ENCODE assay signal across 19 cellular contexts in genomic region chr19:1126984-1127760, GRCh38. TPM values are rescaled to one million over a fixed set of nuclear protein-coding genes. Genes with fewer than 3 reads are reported as not detected.
A peak's percentile ranks its signal among the peaks of the same experiment; 100 is the strongest.
DNase-seq lines count a peak whose midpoint lies in the region; ATAC-seq and TF ChIP-seq lines count a peak whose summit lies in the region.
"Had no signal": no experiment of that assay in that cellular context is flagged by ENCODE, and none has a peak within 500 bp of the region (broad histone marks: within the 10 kb centered on the region; RNA-seq: fewer than 3 reads in every experiment).

No MANE protein-coding gene starts in this region.

- no peak for DNase-seq in activated naive CD4-positive, alpha-beta T cell treated with anti-CD3 and anti-CD28 coated beads, Interleukin-2, amount 50 U/mL, for 72 hours (ENCODE audit: low spot score in 2 of 2)
- DNase-seq in activated naive CD4-positive, alpha-beta T cell (lab: John Stamatoyannopoulos, UW) = no peak
- DNase-seq in activated CD4-positive, alpha-beta memory T cell treated with anti-CD3 and anti-CD28 coated beads, Interleukin-2, amount 10 ng/mL, durations not matched to agents 7 days and 5 days = no peak
- DNase-seq in fibroblast of lung (ENCODE audit: low read depth in 2 of 2) = no peak
- no peak for DNase-seq in HK-2 (ENCODE audit: unreplicated experiment)
- DNase-seq in dedifferentiated amniotic fluid mesenchymal stem cell (ENCODE audit: extremely low spot score) = no peak
- no peak for DNase-seq in COLO829 (ENCODE audit: low spot score)
- DNase-seq: CD8-positive, alpha-beta T cell; DMS53; effector memory CD8-positive, alpha-beta T cell; GF-D8; NCI-H446; nucleus accumbens; retina; SHP77; substantia nigra; T-cell had no signal

- TF ChIP-seq CTCF in fibroblast of lung (conservative IDR thresholded peaks at IDR 0.05 in 1 of 2, IDR thresholded peaks at IDR 0.05 in 1 of 2; ENCODE audit: low read depth in 1 of 2, low read length in 2 of 2) = no peak

- H3K4me1 ChIP-seq in fibroblast of lung (ENCODE audit: control insufficient read depth, extremely low read depth, insufficient read depth, low read length) = no peaks in the 10 kb centered on the region
- peaks cover 0 to 26% (median 15%) of the 10 kb centered on the region in 5 donors for H3K4me1 ChIP-seq in subcutaneous abdominal adipose tissue (ENCODE audit: control insufficient read depth in 5 of 5, insufficient read depth in 5 of 5, low read length in 5 of 5)

- H2AFZ ChIP-seq in fibroblast of lung (ENCODE audit: low read length) = no peak overlapping the region

- H3K27ac Mint-ChIP-seq in activated naive CD4-positive, alpha-beta T cell treated with anti-CD3 and anti-CD28 coated beads, Interleukin-2, amount 50 U/mL, for 72 hours = peak overlapping the region; percentile 44 to 70
- H3K27ac Mint-ChIP-seq in activated CD4-positive, alpha-beta memory T cell treated with anti-CD3 and anti-CD28 coated beads, Interleukin-2, amount 10 ng/mL, durations not matched to agents 7 days and 5 days = peak overlapping the region; percentile 47
- H3K27ac Mint-ChIP-seq: CD8-positive, alpha-beta T cell; effector memory CD8-positive, alpha-beta T cell had no signal

- ATAC-seq in activated naive CD4-positive, alpha-beta T cell treated with anti-CD3 and anti-CD28 coated beads, Interleukin-2, amount 50 U/mL, for 72 hours = no peak
- ATAC-seq: CD8-positive, alpha-beta T cell; effector memory CD8-positive, alpha-beta T cell; T-cell had no signal

- H3K36me3 ChIP-seq in fibroblast of lung (ENCODE audit: control insufficient read depth, insufficient read depth, low read length) (peaks cover 46% of the 10 kb centered on the region), subcutaneous abdominal adipose tissue (ENCODE audit: control insufficient read depth in 5 of 5, insufficient read depth in 5 of 5, low read length in 5 of 5) (peaks cover 0 to 62% (median 54%) of the 10 kb centered on the region in 5 donors)

- peaks cover 35% of the 10 kb centered on the region for H3K4me1 Mint-ChIP-seq in activated CD4-positive, alpha-beta memory T cell treated with anti-CD3 and anti-CD28 coated beads, Interleukin-2, amount 10 ng/mL, durations not matched to agents 7 days and 5 days

- peaks cover 71% of the 10 kb centered on the region for H3K79me2 ChIP-seq in fibroblast of lung (ENCODE audit: control insufficient read depth, insufficient read depth, low read length)

- H3K4me3 ChIP-seq in fibroblast of lung (replicated peaks in 1 of 4; ENCODE audit: control extremely low read depth in 1 of 4, insufficient read depth in 1 of 4, low read depth in 3 of 4, low read length in 4 of 4) (no peak overlapping the region), subcutaneous abdominal adipose tissue (ENCODE audit: low read depth in 1 of 5, low read length in 5 of 5) (no peak overlapping the region)

- no peak overlapping the region for H3K4me2 ChIP-seq in fibroblast of lung (ENCODE audit: extremely low read depth, insufficient read depth, low read length)

- H3K27me3 Mint-ChIP-seq in activated CD4-positive, alpha-beta memory T cell treated with anti-CD3 and anti-CD28 coated beads, Interleukin-2, amount 10 ng/mL, durations not matched to agents 7 days and 5 days = no peaks in the 10 kb centered on the region
- H3K27me3 Mint-ChIP-seq: activated naive CD8-positive, alpha-beta T cell; effector memory CD8-positive, alpha-beta T cell; T-cell had no signal

- H3K9ac ChIP-seq in fibroblast of lung (ENCODE audit: insufficient read depth, low read length) = no peak overlapping the region
- peak overlapping the region in 2 of 5 donors; percentile 2 to 8 for H3K9ac ChIP-seq in subcutaneous abdominal adipose tissue (ENCODE audit: low read length in 5 of 5)

- POLR2A ChIA-PET in activated CD4-positive, alpha-beta memory T cell treated with anti-CD3 and anti-CD28 coated beads, Interleukin-2, amount 10 ng/mL, durations not matched to agents 7 days and 5 days (lab: Charles Lee) = no interaction called here

- no peaks in the 10 kb centered on the region for H4K20me1 ChIP-seq in fibroblast of lung (ENCODE audit: control insufficient read depth, extremely low read depth, insufficient read depth, low read length)

- H3K9me3 ChIP-seq in fibroblast of lung (ENCODE audit: control insufficient read depth, insufficient read depth, low read depth, low read length) (no peaks in the 10 kb centered on the region), subcutaneous abdominal adipose tissue (ENCODE audit: control insufficient read depth in 5 of 5, low read length in 5 of 5) (no peaks in the 10 kb centered on the region)

- H3K9me3 Mint-ChIP-seq in activated naive CD4-positive, alpha-beta T cell treated with anti-CD3 and anti-CD28 coated beads, Interleukin-2, amount 50 U/mL, for 72 hours = no peaks in the 10 kb centered on the region
- H3K9me3 Mint-ChIP-seq in activated CD4-positive, alpha-beta memory T cell treated with anti-CD3 and anti-CD28 coated beads, Interleukin-2, amount 10 ng/mL, durations not matched to agents 7 days and 5 days = no peaks in the 10 kb centered on the region
- H3K9me3 Mint-ChIP-seq: CD8-positive, alpha-beta T cell; effector memory CD8-positive, alpha-beta T cell; T-cell had no signal

- peak overlapping the region; percentile 16 for H3K27ac ChIP-seq in fibroblast of lung (ENCODE audit: insufficient read depth, low read length)
- H3K27ac ChIP-seq in subcutaneous abdominal adipose tissue (ENCODE audit: low read depth, low read length) = peak overlapping the region; percentile 37

- no peak overlapping the region for H3K4me3 Mint-ChIP-seq in activated CD4-positive, alpha-beta memory T cell treated with anti-CD3 and anti-CD28 coated beads, Interleukin-2, amount 10 ng/mL, durations not matched to agents 7 days and 5 days
- H3K4me3 Mint-ChIP-seq: activated naive CD8-positive, alpha-beta T cell; CD8-positive, alpha-beta T cell; T-cell had no signal

- CTCF ChIA-PET in activated CD4-positive, alpha-beta memory T cell treated with anti-CD3 and anti-CD28 coated beads, Interleukin-2, amount 10 ng/mL, durations not matched to agents 7 days and 5 days (lab: Charles Lee) = no interaction called here

- peaks cover 8 to 25% of the 10 kb centered on the region in 2 donors for H3K36me3 Mint-ChIP-seq in activated naive CD4-positive, alpha-beta T cell treated with anti-CD3 and anti-CD28 coated beads, Interleukin-2, amount 50 U/mL, for 72 hours
- H3K36me3 Mint-ChIP-seq in activated CD4-positive, alpha-beta memory T cell treated with anti-CD3 and anti-CD28 coated beads, Interleukin-2, amount 10 ng/mL, durations not matched to agents 7 days and 5 days (ENCODE audit: low read depth) = peaks cover 32% of the 10 kb centered on the region
- H3K36me3 Mint-ChIP-seq: activated naive CD8-positive, alpha-beta T cell had no signal

- H3K27me3 ChIP-seq in fibroblast of lung (ENCODE audit: control insufficient read depth, insufficient read depth, low read length) = no peaks in the 10 kb centered on the region
- H3K27me3 ChIP-seq in subcutaneous abdominal adipose tissue (ENCODE audit: control insufficient read depth in 5 of 5, insufficient read depth in 4 of 5, low read length in 5 of 5) = no peaks in the 10 kb centered on the region

RNA-seq across cellular contexts. Expression of gene GPX4, which starts 23.4 kb away (rescaled TPM):
- 100 to 1,000 TPM; 154 to 316 TPM for total RNA-seq in activated naive CD4-positive, alpha-beta T cell treated with anti-CD3 and anti-CD28 coated beads, Interleukin-2, amount 50 U/mL, for 72 hours
- total RNA-seq in activated CD4-positive, alpha-beta memory T cell treated with anti-CD3 and anti-CD28 coated beads, Interleukin-2, amount 10 ng/mL, durations not matched to agents 7 days and 5 days = 100 to 1,000 TPM; 141 to 148 TPM
- 428 and 430 TPM in 2 replicates for total RNA-seq in fibroblast of lung
- polyA plus RNA-seq in fibroblast of lung = 325 and 473 TPM in 2 replicates
- polyA plus RNA-seq in fibroblast of lung (2012) = 392 and 625 TPM in 2 replicates
- 298 and 306 TPM in 2 replicates for polyA minus RNA-seq in fibroblast of lung (ENCODE audit: low replicate concordance)

RNA-seq across cellular contexts. Expression of gene POLR2E, which starts 32.0 kb away (rescaled TPM):
- total RNA-seq in activated naive CD4-positive, alpha-beta T cell treated with anti-CD3 and anti-CD28 coated beads, Interleukin-2, amount 50 U/mL, for 72 hours = 100 to 1,000 TPM; 248 to 259 TPM
- total RNA-seq in activated CD4-positive, alpha-beta memory T cell treated with anti-CD3 and anti-CD28 coated beads, Interleukin-2, amount 10 ng/mL, durations not matched to agents 7 days and 5 days = 100 to 1,000 TPM; 116 to 120 TPM
- total RNA-seq in fibroblast of lung = 55.2 and 55.5 TPM in 2 replicates
- polyA plus RNA-seq in fibroblast of lung = 130 and 214 TPM in 2 replicates
- 267 and 396 TPM in 2 replicates for polyA plus RNA-seq in fibroblast of lung (2012)
- 169 and 202 TPM in 2 replicates for polyA minus RNA-seq in fibroblast of lung (ENCODE audit: low replicate concordance)

RNA-seq across cellular contexts. Expression of gene SBNO2, which starts 46.9 kb away (rescaled TPM):
- 100 to 1,000 TPM; 113 to 144 TPM for total RNA-seq in activated naive CD4-positive, alpha-beta T cell treated with anti-CD3 and anti-CD28 coated beads, Interleukin-2, amount 50 U/mL, for 72 hours
- 10 to 100 TPM; 94.4 to 98.2 TPM for total RNA-seq in activated CD4-positive, alpha-beta memory T cell treated with anti-CD3 and anti-CD28 coated beads, Interleukin-2, amount 10 ng/mL, durations not matched to agents 7 days and 5 days
- 49.6 and 55.8 TPM in 2 replicates for total RNA-seq in fibroblast of lung
- polyA plus RNA-seq in fibroblast of lung = 12.6 and 14.3 TPM in 2 replicates
- 33.0 and 34.3 TPM in 2 replicates for polyA plus RNA-seq in fibroblast of lung (2012)
- 72.0 and 92.9 TPM in 2 replicates for polyA minus RNA-seq in fibroblast of lung (ENCODE audit: low replicate concordance)
